2 cellular contexts compared by ENCODE assay signal in the genomic region with DNA sequence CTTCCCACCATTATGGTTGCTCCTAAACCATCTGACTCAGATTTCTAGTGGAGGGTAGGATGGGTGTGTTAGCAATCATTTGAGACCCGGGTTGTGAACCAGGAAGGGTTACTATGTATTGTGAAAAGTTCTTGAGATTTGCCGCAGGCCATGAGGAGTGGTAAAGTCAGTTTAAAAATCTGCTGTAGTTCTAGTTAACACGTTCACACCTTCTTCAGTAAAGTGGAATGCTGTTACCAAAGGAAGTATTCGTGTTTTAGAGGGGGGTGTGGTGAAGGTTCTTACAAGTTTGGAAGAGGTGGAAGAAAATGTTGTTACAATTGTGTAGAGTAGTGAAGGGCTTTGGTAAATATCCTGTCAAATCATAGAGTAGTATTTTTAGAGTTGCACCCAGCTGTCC.
TF ChIP-seq lines count a peak whose summit lies in the region.

No MANE protein-coding gene starts in this region.

TF ChIP-seq in GM23338, 12 proteins besides CTCF, POLR2A, EP300 and RAD21 (continues in another document):
- TF ChIP-seq CREB1 (CRISPR knock-in tag; IDR thresholded peaks at IDR 0.05; ENCODE audit: low read depth): no peak
- no peak for TF ChIP-seq JUNB (IDR thresholded peaks at IDR 0.05; ENCODE audit: unreplicated experiment)
- TF ChIP-seq EZH2phosphoT487 (IDR thresholded peaks at IDR 0.05; ENCODE audit: unreplicated experiment): no peak
- TF ChIP-seq EZH2 (IDR thresholded peaks at IDR 0.05; ENCODE audit: low read depth, unreplicated experiment): no peak
- no peak for TF ChIP-seq ZNF462 (CRISPR knock-in tag; IDR thresholded peaks at IDR 0.05)
- TF ChIP-seq NANOG (IDR thresholded peaks at IDR 0.05; ENCODE audit: borderline replicate concordance): no peak
- no peak for TF ChIP-seq ZNF114 (CRISPR knock-in tag; IDR thresholded peaks at IDR 0.05)
- TF ChIP-seq, protein P1, sequence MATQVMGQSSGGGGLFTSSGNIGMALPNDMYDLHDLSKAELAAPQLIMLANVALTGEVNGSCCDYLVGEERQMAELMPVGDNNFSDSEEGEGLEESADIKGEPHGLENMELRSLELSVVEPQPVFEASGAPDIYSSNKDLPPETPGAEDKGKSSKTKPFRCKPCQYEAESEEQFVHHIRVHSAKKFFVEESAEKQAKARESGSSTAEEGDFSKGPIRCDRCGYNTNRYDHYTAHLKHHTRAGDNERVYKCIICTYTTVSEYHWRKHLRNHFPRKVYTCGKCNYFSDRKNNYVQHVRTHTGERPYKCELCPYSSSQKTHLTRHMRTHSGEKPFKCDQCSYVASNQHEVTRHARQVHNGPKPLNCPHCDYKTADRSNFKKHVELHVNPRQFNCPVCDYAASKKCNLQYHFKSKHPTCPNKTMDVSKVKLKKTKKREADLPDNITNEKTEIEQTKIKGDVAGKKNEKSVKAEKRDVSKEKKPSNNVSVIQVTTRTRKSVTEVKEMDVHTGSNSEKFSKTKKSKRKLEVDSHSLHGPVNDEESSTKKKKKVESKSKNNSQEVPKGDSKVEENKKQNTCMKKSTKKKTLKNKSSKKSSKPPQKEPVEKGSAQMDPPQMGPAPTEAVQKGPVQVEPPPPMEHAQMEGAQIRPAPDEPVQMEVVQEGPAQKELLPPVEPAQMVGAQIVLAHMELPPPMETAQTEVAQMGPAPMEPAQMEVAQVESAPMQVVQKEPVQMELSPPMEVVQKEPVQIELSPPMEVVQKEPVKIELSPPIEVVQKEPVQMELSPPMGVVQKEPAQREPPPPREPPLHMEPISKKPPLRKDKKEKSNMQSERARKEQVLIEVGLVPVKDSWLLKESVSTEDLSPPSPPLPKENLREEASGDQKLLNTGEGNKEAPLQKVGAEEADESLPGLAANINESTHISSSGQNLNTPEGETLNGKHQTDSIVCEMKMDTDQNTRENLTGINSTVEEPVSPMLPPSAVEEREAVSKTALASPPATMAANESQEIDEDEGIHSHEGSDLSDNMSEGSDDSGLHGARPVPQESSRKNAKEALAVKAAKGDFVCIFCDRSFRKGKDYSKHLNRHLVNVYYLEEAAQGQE (IDR thresholded peaks at IDR 0.05; ENCODE audit: unreplicated experiment): no peak
- no peak for TF ChIP-seq ZNF331 (CRISPR knock-in tag; IDR thresholded peaks at IDR 0.05; ENCODE audit: low read depth)
- TF ChIP-seq STAT1 (IDR thresholded peaks at IDR 0.05; ENCODE audit: unreplicated experiment): no peak
- TF ChIP-seq POLR2AphosphoS5 (IDR thresholded peaks at IDR 0.05; ENCODE audit: low read depth): no peak

TF ChIP-seq in GM12878, 131 proteins besides CTCF, POLR2A, EP300 and RAD21:
- TF ChIP-seq SP1 (IDR thresholded peaks at IDR 0.05; ENCODE audit: low read depth, low read length) (no peak), CEBPB (IDR thresholded peaks at IDR 0.05; ENCODE audit: borderline replicate concordance in 1 of 2, low read depth in 2 of 2, low read length in 2 of 2) (no peak), IRF4 (IDR thresholded peaks at IDR 0.05; ENCODE audit: low read depth, low read length) (no peak), MEF2B (IDR thresholded peaks at IDR 0.05; ENCODE audit: partially characterized antibody, poor library complexity, severe bottlenecking) (no peak), SMAD5 (IDR thresholded peaks at IDR 0.05; ENCODE audit: low read depth) (no peak), YY1 (IDR thresholded peaks at IDR 0.05; ENCODE audit: low read depth, low read length) (no peak), TBL1XR1 (IDR thresholded peaks at IDR 0.05; ENCODE audit: low read depth, low read length) (no peak), CREB1 (IDR thresholded peaks at IDR 0.05; ENCODE audit: low read depth) (no peak), WRNIP1 (IDR thresholded peaks at IDR 0.05; ENCODE audit: borderline replicate concordance, low read depth, low read length) (no peak), SMAD1 (IDR thresholded peaks at IDR 0.05; ENCODE audit: low read depth, partially characterized antibody) (no peak), RELA (IDR thresholded peaks at IDR 0.05; ENCODE audit: borderline replicate concordance, partially characterized antibody) (no peak), ZBTB33 (IDR thresholded peaks at IDR 0.05) (no peak), DPF2 (IDR thresholded peaks at IDR 0.05) (no peak), CHD2 (IDR thresholded peaks at IDR 0.05; ENCODE audit: borderline replicate concordance, low read depth, low read length) (no peak), POLR2AphosphoS5 (IDR thresholded peaks at IDR 0.05; ENCODE audit: low read length) (no peak)
- TF ChIP-seq, protein P2, sequence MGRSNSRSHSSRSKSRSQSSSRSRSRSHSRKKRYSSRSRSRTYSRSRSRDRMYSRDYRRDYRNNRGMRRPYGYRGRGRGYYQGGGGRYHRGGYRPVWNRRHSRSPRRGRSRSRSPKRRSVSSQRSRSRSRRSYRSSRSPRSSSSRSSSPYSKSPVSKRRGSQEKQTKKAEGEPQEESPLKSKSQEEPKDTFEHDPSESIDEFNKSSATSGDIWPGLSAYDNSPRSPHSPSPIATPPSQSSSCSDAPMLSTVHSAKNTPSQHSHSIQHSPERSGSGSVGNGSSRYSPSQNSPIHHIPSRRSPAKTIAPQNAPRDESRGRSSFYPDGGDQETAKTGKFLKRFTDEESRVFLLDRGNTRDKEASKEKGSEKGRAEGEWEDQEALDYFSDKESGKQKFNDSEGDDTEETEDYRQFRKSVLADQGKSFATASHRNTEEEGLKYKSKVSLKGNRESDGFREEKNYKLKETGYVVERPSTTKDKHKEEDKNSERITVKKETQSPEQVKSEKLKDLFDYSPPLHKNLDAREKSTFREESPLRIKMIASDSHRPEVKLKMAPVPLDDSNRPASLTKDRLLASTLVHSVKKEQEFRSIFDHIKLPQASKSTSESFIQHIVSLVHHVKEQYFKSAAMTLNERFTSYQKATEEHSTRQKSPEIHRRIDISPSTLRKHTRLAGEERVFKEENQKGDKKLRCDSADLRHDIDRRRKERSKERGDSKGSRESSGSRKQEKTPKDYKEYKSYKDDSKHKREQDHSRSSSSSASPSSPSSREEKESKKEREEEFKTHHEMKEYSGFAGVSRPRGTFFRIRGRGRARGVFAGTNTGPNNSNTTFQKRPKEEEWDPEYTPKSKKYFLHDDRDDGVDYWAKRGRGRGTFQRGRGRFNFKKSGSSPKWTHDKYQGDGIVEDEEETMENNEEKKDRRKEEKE (IDR thresholded peaks at IDR 0.05): no peak
- TF ChIP-seq, protein P3, sequence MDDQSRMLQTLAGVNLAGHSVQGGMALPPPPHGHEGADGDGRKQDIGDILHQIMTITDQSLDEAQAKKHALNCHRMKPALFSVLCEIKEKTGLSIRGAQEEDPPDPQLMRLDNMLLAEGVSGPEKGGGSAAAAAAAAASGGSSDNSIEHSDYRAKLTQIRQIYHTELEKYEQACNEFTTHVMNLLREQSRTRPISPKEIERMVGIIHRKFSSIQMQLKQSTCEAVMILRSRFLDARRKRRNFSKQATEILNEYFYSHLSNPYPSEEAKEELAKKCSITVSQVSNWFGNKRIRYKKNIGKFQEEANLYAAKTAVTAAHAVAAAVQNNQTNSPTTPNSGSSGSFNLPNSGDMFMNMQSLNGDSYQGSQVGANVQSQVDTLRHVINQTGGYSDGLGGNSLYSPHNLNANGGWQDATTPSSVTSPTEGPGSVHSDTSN (IDR thresholded peaks at IDR 0.05; ENCODE audit: insufficient replicate concordance, low read depth, low read length): no peak
